Comparison of ENCODE assay signal across 29 cellular contexts in the genomic region with DNA sequence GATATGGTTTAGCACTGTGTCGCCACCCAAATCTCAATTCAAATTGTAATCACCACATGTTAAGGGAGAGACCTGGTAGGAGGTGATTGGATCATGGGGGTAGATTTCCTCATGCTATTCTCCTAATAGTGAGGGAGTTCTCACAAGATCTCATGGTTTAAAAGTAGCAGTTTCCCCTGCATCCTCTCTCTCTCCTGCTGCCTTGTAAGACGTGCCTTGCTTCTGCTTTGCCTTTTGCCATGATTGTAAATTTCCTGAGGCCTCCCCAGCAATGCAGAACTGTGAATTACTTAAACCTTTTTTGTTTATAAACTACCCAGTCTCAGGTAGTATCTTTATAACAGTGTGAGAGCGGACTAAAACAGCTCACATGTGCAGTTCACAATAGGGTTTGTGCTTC.
"Had no signal": no experiment of that assay in that cellular context is flagged by ENCODE, and none has a peak within 500 bp of the region (broad histone marks: within the 10 kb centered on the region; RNA-seq: fewer than 3 reads in every experiment).

No MANE protein-coding gene starts in this region.

- FAIRE-seq: urothelium cell line had no signal

- H3K4me1 Mint-ChIP-seq: stimulated activated effector memory CD8-positive, alpha-beta T cell treated with anti-CD3 and anti-CD28 coated beads, Interleukin-12 subunit alpha, Interleukin-12 subunit beta, amount 100 ng/mL, for 72 hours; stimulated activated memory B cell treated with anti-CD40 and anti-IgM and Interleukin-4, amounts not matched to agents 10 μg/mL and 1 μg/mL and 100 μg/mL, for 72 hours; stimulated activated naive B cell treated with anti-CD40 and anti-IgM and Interleukin-4, amounts not matched to agents 10 μg/mL and 1 μg/mL and 100 μg/mL, for 72 hours; stimulated activated naive CD8-positive, alpha-beta T cell treated with anti-CD3 and anti-CD28 coated beads, Interleukin-15, amount 100 ng/mL, for 72 hours had no signal

- H3K4me1 ChIP-seq: stomach, suprapubic skin, testis, thyroid gland, tibial artery, tibial nerve, transverse colon, upper lobe of left lung, upper lobe of right lung, uterus, vagina had no signal

- H3K9me3 ChIP-seq: testis, thoracic aorta, thyroid gland, tibial artery, upper lobe of right lung, uterus, vagina had no signal

- H3K27me3 Mint-ChIP-seq: stimulated activated memory B cell treated with anti-CD40 and anti-IgM and Interleukin-4, amounts not matched to agents 10 μg/mL and 1 μg/mL and 100 μg/mL, for 72 hours; stimulated activated naive B cell treated with anti-CD40 and anti-IgM and Interleukin-4, amounts not matched to agents 10 μg/mL and 1 μg/mL and 100 μg/mL, for 72 hours; stimulated activated naive CD8-positive, alpha-beta T cell treated with anti-CD3 and anti-CD28 coated beads, Interleukin-15, amount 100 ng/mL, for 72 hours; stimulated activated naive CD8-positive, alpha-beta T cell treated with anti-CD3 and anti-CD28 coated beads, Interleukin-15, Interleukin-2, amounts not matched to agents 100 ng/mL and 50 ng/mL, for 24 hours; type B pancreatic cell had no signal

- H3K27me3 ChIP-seq: stomach, suprapubic skin, testis, thyroid gland, tibial artery, tibial nerve, transverse colon, upper lobe of left lung, upper lobe of right lung, uterus, vagina had no signal

- H3K4me3 ChIP-seq: stomach, suprapubic skin, testis, thoracic aorta, thyroid gland, tibial artery, tibial nerve, transverse colon, upper lobe of left lung, upper lobe of right lung, uterus, vagina had no signal

- H3K36me3 ChIP-seq: stomach, suprapubic skin, thoracic aorta, thyroid gland, tibial artery, tibial nerve, transverse colon, upper lobe of left lung, upper lobe of right lung, uterus, vagina had no signal

- ATAC-seq: stimulated activated effector memory CD8-positive, alpha-beta T cell treated with anti-CD3 and anti-CD28 coated beads, Interleukin-12 subunit alpha, Interleukin-12 subunit beta, amount 100 ng/mL, for 72 hours; stimulated activated memory B cell treated with anti-CD40 and anti-IgM and Interleukin-4, amounts not matched to agents 10 μg/mL and 1 μg/mL and 100 μg/mL, for 72 hours; stimulated activated naive B cell treated with anti-CD40 and anti-IgM and Interleukin-4, amounts not matched to agents 10 μg/mL and 1 μg/mL and 100 μg/mL, for 72 hours; stimulated activated naive CD8-positive, alpha-beta T cell treated with anti-CD3 and anti-CD28 coated beads, Interleukin-15, amount 100 ng/mL, for 72 hours; stimulated activated naive CD8-positive, alpha-beta T cell treated with anti-CD3 and anti-CD28 coated beads, Interleukin-15, Interleukin-2, amounts not matched to agents 100 U/mL and 50 U/mL, for 24 hours; upper lobe of right lung had no signal

- DNase-seq: stimulated activated CD4-positive, alpha-beta T cell treated with anti-CD3 and anti-CD28 coated beads, Interleukin-2, amount 100 ng/mL, for 48 hours; stimulated activated CD4-positive, alpha-beta T cell treated with anti-CD3 and anti-CD28 coated beads, Interleukin-4, amount 100 ng/mL, for 1 hour; stimulated activated CD4-positive, alpha-beta T cell treated with anti-CD3 and anti-CD28 coated beads, Interleukin-4, amount 100 ng/mL, for 24 hours; stimulated activated CD4-positive, alpha-beta T cell treated with anti-CD3 and anti-CD28 coated beads, Interleukin-4, amount 100 ng/mL, for 4 hours; stimulated activated CD8-positive, alpha-beta memory T cell treated with anti-CD3 and anti-CD28 coated beads, Interleukin-4, amount 100 ng/mL, for 48 hours; stimulated activated naive B cell treated with anti-CD40 and anti-IgM and Interleukin-4, amounts not matched to agents 10 μg/mL and 1 μg/mL and 100 μg/mL, for 72 hours; stimulated activated naive CD4-positive, alpha-beta T cell; stimulated activated naive CD4-positive, alpha-beta T cell treated with Interleukin-2 at 50 U/mL for 16 hours; stimulated activated naive CD8-positive, alpha-beta T cell treated with anti-CD3 and anti-CD28 coated beads, Interleukin-15, amount 100 ng/mL, for 72 hours; stimulated activated naive CD8-positive, alpha-beta T cell treated with anti-CD3 and anti-CD28 coated beads, Interleukin-15, Interleukin-2, amounts not matched to agents 100 U/mL and 50 U/mL, for 24 hours; stomach; substantia nigra; testis; thyroid gland; tibial artery; transverse colon; trophoblast cell; upper lobe of left lung; upper lobe of right lung; uterus had no signal

- H3K36me3 Mint-ChIP-seq: stimulated activated effector memory CD8-positive, alpha-beta T cell treated with anti-CD3 and anti-CD28 coated beads, Interleukin-12 subunit alpha, Interleukin-12 subunit beta, amount 100 ng/mL, for 72 hours; stimulated activated memory B cell treated with anti-CD40 and anti-IgM and Interleukin-4, amounts not matched to agents 10 μg/mL and 1 μg/mL and 100 μg/mL, for 72 hours; stimulated activated naive B cell treated with anti-CD40 and anti-IgM and Interleukin-4, amounts not matched to agents 10 μg/mL and 1 μg/mL and 100 μg/mL, for 72 hours; type B pancreatic cell had no signal

- H3K27ac Mint-ChIP-seq: stimulated activated effector memory CD8-positive, alpha-beta T cell treated with anti-CD3 and anti-CD28 coated beads, Interleukin-12 subunit alpha, Interleukin-12 subunit beta, amount 100 ng/mL, for 72 hours; stimulated activated memory B cell treated with anti-CD40 and anti-IgM and Interleukin-4, amounts not matched to agents 10 μg/mL and 1 μg/mL and 100 μg/mL, for 72 hours; stimulated activated naive B cell treated with anti-CD40 and anti-IgM and Interleukin-4, amounts not matched to agents 10 μg/mL and 1 μg/mL and 100 μg/mL, for 72 hours; stimulated activated naive CD8-positive, alpha-beta T cell treated with anti-CD3 and anti-CD28 coated beads, Interleukin-15, amount 100 ng/mL, for 72 hours; stimulated activated naive CD8-positive, alpha-beta T cell treated with anti-CD3 and anti-CD28 coated beads, Interleukin-15, Interleukin-2, amounts not matched to agents 100 ng/mL and 50 ng/mL, for 24 hours; type B pancreatic cell had no signal

- H3K4me3 Mint-ChIP-seq: stimulated activated effector memory CD8-positive, alpha-beta T cell treated with anti-CD3 and anti-CD28 coated beads, Interleukin-12 subunit alpha, Interleukin-12 subunit beta, amount 100 ng/mL, for 72 hours; stimulated activated memory B cell treated with anti-CD40 and anti-IgM and Interleukin-4, amounts not matched to agents 10 μg/mL and 1 μg/mL and 100 μg/mL, for 72 hours; stimulated activated naive B cell treated with anti-CD40 and anti-IgM and Interleukin-4, amounts not matched to agents 10 μg/mL and 1 μg/mL and 100 μg/mL, for 72 hours; stimulated activated naive CD8-positive, alpha-beta T cell treated with anti-CD3 and anti-CD28 coated beads, Interleukin-15, amount 100 ng/mL, for 72 hours; stimulated activated naive CD8-positive, alpha-beta T cell treated with anti-CD3 and anti-CD28 coated beads, Interleukin-15, Interleukin-2, amounts not matched to agents 100 ng/mL and 50 ng/mL, for 24 hours; type B pancreatic cell had no signal

- H3K27ac ChIP-seq: stomach, suprapubic skin, testis, thoracic aorta, thyroid gland, tibial artery, tibial nerve, transverse colon, upper lobe of left lung, upper lobe of right lung, uterus, vagina had no signal
